Comparison of ENCODE assay signal across 36 cellular contexts in the genomic region with DNA sequence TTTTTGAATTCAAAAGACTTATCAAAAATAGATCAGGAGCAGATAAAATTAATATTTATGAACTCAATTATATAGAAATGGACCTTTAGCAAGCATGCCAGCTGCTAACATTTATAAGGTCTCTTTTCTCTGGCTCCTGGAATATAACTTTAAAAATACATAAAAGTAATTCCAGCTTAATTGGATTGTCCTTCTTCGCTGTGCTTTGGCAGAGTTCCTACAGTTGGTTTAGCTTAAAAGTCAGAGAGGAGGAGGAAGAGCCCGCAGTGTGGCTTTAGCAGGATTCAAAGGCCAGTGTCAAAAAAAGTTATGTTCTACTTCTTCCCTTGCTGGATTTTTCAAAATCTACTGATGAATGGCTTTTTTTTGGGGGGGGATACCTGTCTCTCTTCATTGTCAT.
"Had no signal": no experiment of that assay in that cellular context is flagged by ENCODE, and none has a peak within 500 bp of the region (broad histone marks: within the 10 kb centered on the region; RNA-seq: fewer than 3 reads in every experiment).

No MANE protein-coding gene starts in this region.

- H3K36me3 Mint-ChIP-seq: activated naive CD4-positive, alpha-beta T cell treated with anti-CD3 and anti-CD28 coated beads, Interleukin-2, amount 10 ng/mL, durations not matched to agents 7 days and 5 days; activated naive CD4-positive, alpha-beta T cell treated with anti-CD3 and anti-CD28 coated beads, Interleukin-2, amount 50 U/mL, for 24 hours; activated naive CD8-positive, alpha-beta T cell; activated naive CD8-positive, alpha-beta T cell treated with anti-CD3 and anti-CD28 coated beads for 36 hours; activated naive CD8-positive, alpha-beta T cell treated with anti-CD3 and anti-CD28 coated beads, Interleukin-2, amount 10 ng/mL, durations not matched to agents 7 days and 5 days; brain had no signal

- H3K4me3 Mint-ChIP-seq: activated naive CD4-positive, alpha-beta T cell treated with anti-CD3 and anti-CD28 coated beads for 36 hours; activated naive CD4-positive, alpha-beta T cell treated with anti-CD3 and anti-CD28 coated beads, Interleukin-2, amount 10 ng/mL, durations not matched to agents 7 days and 5 days; activated naive CD4-positive, alpha-beta T cell treated with anti-CD3 and anti-CD28 coated beads, Interleukin-2, amount 50 U/mL, for 24 hours; activated naive CD8-positive, alpha-beta T cell; activated naive CD8-positive, alpha-beta T cell treated with anti-CD3 and anti-CD28 coated beads for 36 hours; activated naive CD8-positive, alpha-beta T cell treated with anti-CD3 and anti-CD28 coated beads, Interleukin-2, amount 10 ng/mL, durations not matched to agents 7 days and 5 days; activated naive CD8-positive, alpha-beta T cell treated with anti-CD3 and anti-CD28 coated beads, Interleukin-2, amount 50 U/mL, for 24 hours; activated T-cell treated with anti-CD3 and anti-CD28 coated beads, Interleukin-2, amount 50 U/mL, for 4 hours; activated T-cell treated with anti-CD3 and anti-CD28 coated beads, Interleukin-2, amount 50 U/mL, for 72 hours; activated T-helper 1 cell treated with anti-CD3 and anti-CD28 coated beads, Interleukin-12 subunit alpha, Interleukin-12 subunit beta, Interleukin-2, Interleukin-4 antibody, amounts not matched to agents 30 ng/mL and 10 ng/mL and 1 ng/mL, durations not matched to agents 14 hours and 24 hours and 36 hours; activated T-helper 17 cell treated with anti-CD3 and anti-CD28 coated beads, Interleukin-2, amount 50 U/mL, for 72 hours; brain; central memory CD8-positive, alpha-beta T cell had no signal

- H3K27ac ChIP-seq: adrenal gland, ascending aorta, body of pancreas, brain microvascular endothelial cell, breast epithelium, cardiac muscle cell had no signal

- DNase-seq: activated effector memory CD4-positive, alpha-beta T cell treated with anti-CD3 and anti-CD28 coated beads, Interleukin-2, amount 50 U/mL, for 16 hours; activated effector memory CD4-positive, alpha-beta T cell treated with Interleukin-2 at 50 U/mL for 16 hours; activated gamma-delta T cell; activated gamma-delta T cell treated with Interleukin-2 at 50 U/mL for 16 hours; activated naive CD4-positive, alpha-beta T cell; activated naive CD4-positive, alpha-beta T cell treated with anti-CD3 and anti-CD28 coated beads for 36 hours; activated naive CD4-positive, alpha-beta T cell treated with anti-CD3 and anti-CD28 coated beads, Interleukin-2, amount 10 ng/mL, durations not matched to agents 7 days and 5 days; activated naive CD4-positive, alpha-beta T cell treated with anti-CD3 and anti-CD28 coated beads, Interleukin-2, amount 50 U/mL, for 16 hours; activated naive CD4-positive, alpha-beta T cell treated with Interleukin-2 at 50 U/mL for 16 hours; activated naive CD8-positive, alpha-beta T cell treated with anti-CD3 and anti-CD28 coated beads for 36 hours; activated naive CD8-positive, alpha-beta T cell treated with anti-CD3 and anti-CD28 coated beads, Interleukin-2, amount 10 ng/mL, durations not matched to agents 7 days and 5 days; activated naive CD8-positive, alpha-beta T cell treated with anti-CD3 and anti-CD28 coated beads, Interleukin-2, amount 50 U/mL, for 24 hours; activated T-cell treated with anti-CD3 and anti-CD28 coated beads, Interleukin-2, amount 50 U/mL, for 4 hours; activated T-cell treated with anti-CD3 and anti-CD28 coated beads, Interleukin-2, amount 50 U/mL, for 48 hours; activated T-cell treated with anti-CD3 and anti-CD28 coated beads, Interleukin-2, amount 50 U/mL, for 72 hours; adrenal gland; amniotic stem cell; amygdala; anterior cingulate cortex; aorta; body of pancreas; brain microvascular endothelial cell; caudate nucleus; central memory CD4-positive, alpha-beta T cell; cerebellar nuclear complex had no signal

- H3K4me1 Mint-ChIP-seq: activated naive CD4-positive, alpha-beta T cell treated with anti-CD3 and anti-CD28 coated beads, Interleukin-2, amount 10 ng/mL, durations not matched to agents 7 days and 5 days; activated naive CD4-positive, alpha-beta T cell treated with anti-CD3 and anti-CD28 coated beads, Interleukin-2, amount 50 U/mL, for 24 hours; activated naive CD8-positive, alpha-beta T cell treated with anti-CD3 and anti-CD28 coated beads for 36 hours; activated naive CD8-positive, alpha-beta T cell treated with anti-CD3 and anti-CD28 coated beads, Interleukin-2, amount 10 ng/mL, durations not matched to agents 7 days and 5 days; activated naive CD8-positive, alpha-beta T cell treated with anti-CD3 and anti-CD28 coated beads, Interleukin-2, amount 50 U/mL, for 24 hours; brain had no signal

- H3K4me3 ChIP-seq: adrenal gland, ascending aorta, body of pancreas, breast epithelium, cardiac muscle cell had no signal

- H3K27me3 Mint-ChIP-seq: activated naive CD4-positive, alpha-beta T cell treated with anti-CD3 and anti-CD28 coated beads, Interleukin-2, amount 10 ng/mL, durations not matched to agents 7 days and 5 days; activated naive CD4-positive, alpha-beta T cell treated with anti-CD3 and anti-CD28 coated beads, Interleukin-2, amount 50 U/mL, for 24 hours; activated naive CD8-positive, alpha-beta T cell; activated naive CD8-positive, alpha-beta T cell treated with anti-CD3 and anti-CD28 coated beads for 36 hours; activated naive CD8-positive, alpha-beta T cell treated with anti-CD3 and anti-CD28 coated beads, Interleukin-2, amount 50 U/mL, for 24 hours; activated T-helper 17 cell treated with anti-CD3 and anti-CD28 coated beads, Interleukin-2, amount 50 U/mL, for 72 hours; central memory CD8-positive, alpha-beta T cell had no signal

- H3K36me3 ChIP-seq: adrenal gland, ascending aorta, brain microvascular endothelial cell, breast epithelium, cardiac muscle cell had no signal

- H3K4me1 ChIP-seq: adrenal gland, ascending aorta, body of pancreas, breast epithelium had no signal

- H3K9me3 Mint-ChIP-seq: activated naive CD4-positive, alpha-beta T cell treated with anti-CD3 and anti-CD28 coated beads for 36 hours; activated naive CD8-positive, alpha-beta T cell treated with anti-CD3 and anti-CD28 coated beads, Interleukin-2, amount 10 ng/mL, durations not matched to agents 7 days and 5 days; activated naive CD8-positive, alpha-beta T cell treated with anti-CD3 and anti-CD28 coated beads, Interleukin-2, amount 50 U/mL, for 24 hours; activated T-cell treated with anti-CD3 and anti-CD28 coated beads, Interleukin-2, amount 50 U/mL, for 4 hours; activated T-helper 1 cell treated with anti-CD3 and anti-CD28 coated beads, Interleukin-12 subunit alpha, Interleukin-12 subunit beta, Interleukin-2, Interleukin-4 antibody, amounts not matched to agents 30 ng/mL and 10 ng/mL and 1 ng/mL, durations not matched to agents 14 hours and 24 hours and 36 hours; activated T-helper 17 cell treated with anti-CD3 and anti-CD28 coated beads, Interleukin-2, amount 50 U/mL, for 72 hours; activated T-helper 2 cell treated with anti-CD3 and anti-CD28 coated beads, Interferon-gamma antibody, Interleukin-2, Interleukin-4, amounts not matched to agents 10 μg/mL and 5 μg/mL and 100 μg/mL, durations not matched to agents 14 hours and 24 hours and 36 hours; central memory CD8-positive, alpha-beta T cell had no signal

- ATAC-seq: activated naive CD4-positive, alpha-beta T cell treated with anti-CD3 and anti-CD28 coated beads, Interleukin-2, amount 50 U/mL, for 72 hours; activated naive CD8-positive, alpha-beta T cell treated with anti-CD3 and anti-CD28 coated beads, Interleukin-2, amount 50 U/mL, for 24 hours; activated T-cell treated with anti-CD3 and anti-CD28 coated beads, Interleukin-2, amount 50 U/mL, for 4 hours; activated T-cell treated with anti-CD3 and anti-CD28 coated beads, Interleukin-2, amount 50 U/mL, for 72 hours; activated T-helper 17 cell treated with anti-CD3 and anti-CD28 coated beads, Interleukin-2, amount 50 U/mL, for 72 hours; body of pancreas had no signal

- H3K27me3 ChIP-seq: adrenal gland, ascending aorta, body of pancreas, brain microvascular endothelial cell, breast epithelium had no signal

- H3K27ac Mint-ChIP-seq: activated naive CD4-positive, alpha-beta T cell treated with anti-CD3 and anti-CD28 coated beads for 36 hours; activated naive CD4-positive, alpha-beta T cell treated with anti-CD3 and anti-CD28 coated beads, Interleukin-2, amount 10 ng/mL, durations not matched to agents 7 days and 5 days; activated naive CD4-positive, alpha-beta T cell treated with anti-CD3 and anti-CD28 coated beads, Interleukin-2, amount 50 U/mL, for 24 hours; activated naive CD4-positive, alpha-beta T cell treated with anti-CD3 and anti-CD28 coated beads, Interleukin-2, amount 50 U/mL, for 72 hours; activated naive CD8-positive, alpha-beta T cell; activated naive CD8-positive, alpha-beta T cell treated with anti-CD3 and anti-CD28 coated beads for 36 hours; activated naive CD8-positive, alpha-beta T cell treated with anti-CD3 and anti-CD28 coated beads, Interleukin-2, amount 10 ng/mL, durations not matched to agents 7 days and 5 days; activated naive CD8-positive, alpha-beta T cell treated with anti-CD3 and anti-CD28 coated beads, Interleukin-2, amount 50 U/mL, for 24 hours; activated T-cell treated with anti-CD3 and anti-CD28 coated beads, Interleukin-2, amount 50 U/mL, for 72 hours; activated T-helper 1 cell treated with anti-CD3 and anti-CD28 coated beads, Interleukin-12 subunit alpha, Interleukin-12 subunit beta, Interleukin-2, Interleukin-4 antibody, amounts not matched to agents 30 ng/mL and 10 ng/mL and 1 ng/mL, durations not matched to agents 14 hours and 24 hours and 36 hours; activated T-helper 17 cell treated with anti-CD3 and anti-CD28 coated beads, Interleukin-2, amount 50 U/mL, for 72 hours; activated T-helper 2 cell treated with anti-CD3 and anti-CD28 coated beads, Interferon-gamma antibody, Interleukin-2, Interleukin-4, amounts not matched to agents 10 μg/mL and 5 μg/mL and 100 μg/mL, durations not matched to agents 14 hours and 24 hours and 36 hours; brain had no signal

- H3K9me3 ChIP-seq: adrenal gland, ascending aorta, breast epithelium had no signal
